19 cellular contexts compared by ENCODE assay signal in the genomic region with DNA sequence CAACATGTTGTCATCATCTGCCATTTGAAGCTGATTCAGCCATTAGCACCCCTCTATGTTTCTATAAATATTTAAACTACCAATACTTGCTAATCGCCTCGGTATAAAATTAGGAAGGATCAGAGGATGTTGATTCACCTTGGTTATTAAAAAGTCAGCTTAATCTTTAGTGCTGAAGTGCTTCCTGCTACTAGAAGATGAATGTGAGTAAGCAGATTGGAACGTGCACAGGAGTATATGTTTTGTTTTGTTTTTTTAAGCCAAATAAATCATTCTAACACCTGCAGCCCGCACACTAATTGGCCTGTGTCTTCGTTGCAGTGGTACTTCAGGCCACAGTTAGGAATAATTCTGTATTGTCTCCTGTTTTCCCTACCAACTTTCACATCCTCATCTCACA.
DNase-seq lines count a peak whose midpoint lies in the region; ATAC-seq lines count a peak whose summit lies in the region.
"Had no signal": no experiment of that assay in that cellular context is flagged by ENCODE, and none has a peak within 500 bp of the region (broad histone marks: within the 10 kb centered on the region; RNA-seq: fewer than 3 reads in every experiment).

No MANE protein-coding gene starts in this region.

- ATAC-seq in GM19023 (IDR thresholded peaks at IDR 0.05; ENCODE audit: unreplicated experiment) = no peak
- ATAC-seq in HG03175 (IDR thresholded peaks at IDR 0.05; ENCODE audit: unreplicated experiment) = no peak
- ATAC-seq: A549, GM23338, Right ventricle myocardium inferior had no signal

- peak; percentile 62 for DNase-seq in NCI-H345 (lab: John Stamatoyannopoulos, UW)
- no peak for DNase-seq in NCI-H345 treated with DMSO at 0.1 percent for 48 hours (lab: John Stamatoyannopoulos, UW; ENCODE audit: unreplicated experiment)
- peak; percentile 57 for DNase-seq in NCI-H1417 treated with DMSO at 0.1 percent for 48 hours (lab: John Stamatoyannopoulos, UW)
- peak; percentile 62 for DNase-seq in SW480 (ENCODE audit: low spot score)
- no peak for DNase-seq in NCI-H2227 treated with DMSO at 0.1 percent for 48 hours (lab: John Stamatoyannopoulos, UW)
- DNase-seq: BE2C, IMR-90, NCI-H146, NCI-H2081, NCI-H2171, NCI-H510A, NCI-H774, OCI-M1, T-helper 9 cell had no signal

Comparison
In these comparisons a context has a peak if more than half of its experiments do, and no peak if none do; other contexts are left out.
1. DNase-seq: peak in NCI-H345 (single experiment), NCI-H1417 treated with DMSO at 0.1 percent for 48 hours (single experiment) and SW480 (single experiment); none in NCI-H345 treated with DMSO at 0.1 percent for 48 hours (single experiment) and NCI-H2227 treated with DMSO at 0.1 percent for 48 hours (single experiment).